26 cellular contexts compared by ENCODE assay signal in the genomic region with DNA sequence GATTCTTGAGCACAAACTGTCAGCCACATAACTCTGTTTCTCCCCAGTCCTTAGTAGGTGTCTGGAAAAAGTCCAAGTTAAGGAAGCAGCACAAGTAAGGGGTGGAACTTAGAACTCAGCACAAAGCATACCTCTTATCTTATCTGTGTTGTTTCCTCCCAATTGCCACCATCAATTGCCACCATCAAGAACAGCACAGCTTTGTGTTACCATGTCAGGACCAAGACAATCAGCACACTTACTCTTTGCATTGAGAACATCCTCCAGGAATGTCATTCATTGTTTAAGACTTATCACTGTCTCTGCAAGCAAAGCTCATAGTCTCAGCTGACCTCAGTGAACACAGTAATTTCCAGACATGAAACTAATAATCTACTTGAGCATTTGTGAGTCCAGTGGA.
"Had no signal": no experiment of that assay in that cellular context is flagged by ENCODE, and none has a peak within 500 bp of the region (broad histone marks: within the 10 kb centered on the region; RNA-seq: fewer than 3 reads in every experiment).

No MANE protein-coding gene starts in this region.

- H3K27ac ChIP-seq: neutrophil, pancreas, prostate gland, right lobe of liver, sigmoid colon, stomach, thoracic aorta, thyroid gland, tibial nerve, upper lobe of left lung, vagina had no signal

- H3K27ac Mint-ChIP-seq: natural killer cell treated with Interleukin-12 subunit alpha and Interleukin-12 subunit beta and Interleukin-15 and Interleukin-18, amount 100 ng/mL, for 72 hours; nephron progenitor cell; stimulated activated effector memory CD8-positive, alpha-beta T cell treated with anti-CD3 and anti-CD28 coated beads, Interleukin-12 subunit alpha, Interleukin-12 subunit beta, amount 100 ng/mL, for 72 hours; stimulated activated naive B cell treated with anti-CD40 and anti-IgM and Interleukin-4, amounts not matched to agents 10 μg/mL and 1 μg/mL and 100 μg/mL, for 72 hours; stimulated activated naive CD8-positive, alpha-beta T cell treated with anti-CD3 and anti-CD28 coated beads, Interleukin-15, Interleukin-2, amounts not matched to agents 100 ng/mL and 50 ng/mL, for 24 hours had no signal

- H3K4me3 Mint-ChIP-seq: natural killer cell treated with Interleukin-12 subunit alpha and Interleukin-12 subunit beta and Interleukin-15 and Interleukin-18, amount 100 ng/mL, for 72 hours; nephron progenitor cell; neural crest cell; stimulated activated effector memory CD8-positive, alpha-beta T cell treated with anti-CD3 and anti-CD28 coated beads, Interleukin-12 subunit alpha, Interleukin-12 subunit beta, amount 100 ng/mL, for 72 hours; stimulated activated naive B cell treated with anti-CD40 and anti-IgM and Interleukin-4, amounts not matched to agents 10 μg/mL and 1 μg/mL and 100 μg/mL, for 72 hours; stimulated activated naive CD8-positive, alpha-beta T cell treated with anti-CD3 and anti-CD28 coated beads, Interleukin-15, Interleukin-2, amounts not matched to agents 100 ng/mL and 50 ng/mL, for 24 hours had no signal

- H3K9me3 ChIP-seq: neutrophil, pancreas, prostate gland, right lobe of liver, sigmoid colon, thoracic aorta, thyroid gland, upper lobe of left lung, vagina had no signal

- H3K9me3 Mint-ChIP-seq: nephron progenitor cell; neural crest cell; stimulated activated naive B cell treated with anti-CD40 and anti-IgM and Interleukin-4, amounts not matched to agents 10 μg/mL and 1 μg/mL and 100 μg/mL, for 72 hours had no signal

- DNase-seq: nephron progenitor cell; nucleus accumbens; pancreas; right cardiac atrium; right lobe of liver; sigmoid colon; small intestine; stimulated activated CD4-positive, alpha-beta T cell treated with anti-CD3 and anti-CD28 coated beads, Interleukin-15, amount 100 ng/mL, for 24 hours; stimulated activated CD4-positive, alpha-beta T cell treated with anti-CD3 and anti-CD28 coated beads, Interleukin-2, amount 100 ng/mL, for 24 hours; stimulated activated CD4-positive, alpha-beta T cell treated with anti-CD3 and anti-CD28 coated beads, Interleukin-2, amount 100 ng/mL, for 48 hours; stimulated activated CD4-positive, alpha-beta T cell treated with anti-CD3 and anti-CD28 coated beads, Interleukin-4, amount 100 ng/mL, for 24 hours; stimulated activated naive B cell treated with anti-CD40 and anti-IgM and Interleukin-4, amounts not matched to agents 10 μg/mL and 1 μg/mL and 100 μg/mL, for 72 hours; stimulated activated naive CD4-positive, alpha-beta T cell treated with Interleukin-2 at 50 U/mL for 16 hours; stomach; thyroid gland; trophoblast cell; upper lobe of left lung had no signal

- H3K36me3 ChIP-seq: neutrophil, pancreas, prostate gland, right lobe of liver, sigmoid colon, stomach, thoracic aorta, thyroid gland, tibial nerve, upper lobe of left lung, vagina had no signal

- H3K4me1 ChIP-seq: pancreas, prostate gland, right lobe of liver, sigmoid colon, stomach, thyroid gland, tibial nerve, upper lobe of left lung, vagina had no signal

- H3K27me3 Mint-ChIP-seq: natural killer cell treated with Interleukin-12 subunit alpha and Interleukin-12 subunit beta and Interleukin-15 and Interleukin-18, amount 100 ng/mL, for 72 hours; stimulated activated naive B cell treated with anti-CD40 and anti-IgM and Interleukin-4, amounts not matched to agents 10 μg/mL and 1 μg/mL and 100 μg/mL, for 72 hours; stimulated activated naive CD8-positive, alpha-beta T cell treated with anti-CD3 and anti-CD28 coated beads, Interleukin-15, Interleukin-2, amounts not matched to agents 100 ng/mL and 50 ng/mL, for 24 hours had no signal

- H3K4me1 Mint-ChIP-seq: nephron progenitor cell; neural crest cell; stimulated activated effector memory CD8-positive, alpha-beta T cell treated with anti-CD3 and anti-CD28 coated beads, Interleukin-12 subunit alpha, Interleukin-12 subunit beta, amount 100 ng/mL, for 72 hours; stimulated activated naive B cell treated with anti-CD40 and anti-IgM and Interleukin-4, amounts not matched to agents 10 μg/mL and 1 μg/mL and 100 μg/mL, for 72 hours had no signal

- H3K4me3 ChIP-seq: pancreas, prostate gland, right lobe of liver, sigmoid colon, stomach, thoracic aorta, thyroid gland, tibial nerve, upper lobe of left lung, vagina had no signal

- H3K36me3 Mint-ChIP-seq: natural killer cell treated with Interleukin-12 subunit alpha and Interleukin-12 subunit beta and Interleukin-15 and Interleukin-18, amount 100 ng/mL, for 72 hours; stimulated activated effector memory CD8-positive, alpha-beta T cell treated with anti-CD3 and anti-CD28 coated beads, Interleukin-12 subunit alpha, Interleukin-12 subunit beta, amount 100 ng/mL, for 72 hours; stimulated activated naive B cell treated with anti-CD40 and anti-IgM and Interleukin-4, amounts not matched to agents 10 μg/mL and 1 μg/mL and 100 μg/mL, for 72 hours had no signal

- H3K27me3 ChIP-seq: neutrophil, pancreas, right lobe of liver, sigmoid colon, stomach, thyroid gland, tibial nerve, upper lobe of left lung, vagina had no signal
